In genomic region chr1:15734901-15735300, GRCh38 we compare ENCODE assay signal across 1 cellular context.
TF ChIP-seq lines count a peak whose summit lies in the region.

No MANE protein-coding gene starts in this region.

TF ChIP-seq in HepG2, 621 proteins besides CTCF, POLR2A, EP300 and RAD21 (continued from another document):
- TF ChIP-seq SNAPC4 (CRISPR knock-in tag; IDR thresholded peaks at IDR 0.05) (no peak), ZSCAN21 (CRISPR knock-in tag; IDR thresholded peaks at IDR 0.05; ENCODE audit: borderline replicate concordance) (no peak), THYN1 (CRISPR knock-in tag; IDR thresholded peaks at IDR 0.05; ENCODE audit: borderline replicate concordance, low read depth) (no peak), ZC3H13 (CRISPR knock-in tag; IDR thresholded peaks at IDR 0.05) (0 out of 2 replicates have a peak, but pooled peaks have one; percentile 74), XBP1 (CRISPR knock-in tag; IDR thresholded peaks at IDR 0.05) (no peak), SP1 (IDR thresholded peaks at IDR 0.05) (no peak), SP1 (CRISPR knock-in tag; IDR thresholded peaks at IDR 0.05) (no peak), ZNF713 (CRISPR knock-in tag; IDR thresholded peaks at IDR 0.05) (no peak), ZNF619 (CRISPR knock-in tag; IDR thresholded peaks at IDR 0.05) (0 out of 2 replicates have a peak, but pooled peaks have one; percentile 37), SAP130 (CRISPR knock-in tag; IDR thresholded peaks at IDR 0.05; ENCODE audit: low read depth) (peak; percentile 19; the same call in 1 of the 2 replicates), HNF4G (IDR thresholded peaks at IDR 0.05; ENCODE audit: borderline replicate concordance, low read depth, low read length) (peak; percentile 82), HNF4G (CRISPR knock-in tag; IDR thresholded peaks at IDR 0.05; ENCODE audit: borderline replicate concordance, low read depth) (peak; percentile 71; the same call in 1 of the 2 replicates), ZBTB39 (CRISPR knock-in tag; IDR thresholded peaks at IDR 0.05) (no peak), MAX (IDR thresholded peaks at IDR 0.05) (peak; percentile 11; the same call in 1 of the 2 replicates), ASH2L (IDR thresholded peaks at IDR 0.05; ENCODE audit: insufficient read length, low read depth, low read length) (no peak), NR2F1 (CRISPR knock-in tag; IDR thresholded peaks at IDR 0.05) (no peak; a peak in 1 of 4 replicates), ZNF276 (CRISPR knock-in tag; IDR thresholded peaks at IDR 0.05; ENCODE audit: low read depth) (no peak), ZNF331 (CRISPR knock-in tag; IDR thresholded peaks at IDR 0.05) (0 out of 2 replicates have a peak, but pooled peaks have one; percentile 27), NR2F6 (IDR thresholded peaks at IDR 0.05) (peak; percentile 33; the same call in 1 of the 2 replicates), NR2F6 (CRISPR knock-in tag; IDR thresholded peaks at IDR 0.05) (peak; percentile 66; the same call in 1 of the 2 replicates), JUND (CRISPR knock-in tag; IDR thresholded peaks at IDR 0.05) (no peak), TERF1 (CRISPR knock-in tag; IDR thresholded peaks at IDR 0.05) (no peak), GTF3A (CRISPR knock-in tag; conservative IDR thresholded peaks at IDR 0.05) (no peak), HDAC2 (CRISPR knock-in tag; IDR thresholded peaks at IDR 0.05) (peak; percentile 51; the same call in 1 of the 2 replicates), MTA3 (CRISPR knock-in tag; IDR thresholded peaks at IDR 0.05) (no peak), DBP (CRISPR knock-in tag; IDR thresholded peaks at IDR 0.05; ENCODE audit: not compliant biosample characterization) (no peak), CSRNP2 (CRISPR knock-in tag; conservative IDR thresholded peaks at IDR 0.05; ENCODE audit: low read depth) (no peak), ZNF629 (CRISPR knock-in tag; conservative IDR thresholded peaks at IDR 0.05) (no peak), PAXIP1 (CRISPR knock-in tag; conservative IDR thresholded peaks at IDR 0.05) (peak; percentile 20), ARID2 (CRISPR knock-in tag; IDR thresholded peaks at IDR 0.05; ENCODE audit: borderline replicate concordance) (no peak), CC2D1A (CRISPR knock-in tag; IDR thresholded peaks at IDR 0.05) (no peak)
